ENCODE assay signal across 28 cellular contexts in the genomic region with DNA sequence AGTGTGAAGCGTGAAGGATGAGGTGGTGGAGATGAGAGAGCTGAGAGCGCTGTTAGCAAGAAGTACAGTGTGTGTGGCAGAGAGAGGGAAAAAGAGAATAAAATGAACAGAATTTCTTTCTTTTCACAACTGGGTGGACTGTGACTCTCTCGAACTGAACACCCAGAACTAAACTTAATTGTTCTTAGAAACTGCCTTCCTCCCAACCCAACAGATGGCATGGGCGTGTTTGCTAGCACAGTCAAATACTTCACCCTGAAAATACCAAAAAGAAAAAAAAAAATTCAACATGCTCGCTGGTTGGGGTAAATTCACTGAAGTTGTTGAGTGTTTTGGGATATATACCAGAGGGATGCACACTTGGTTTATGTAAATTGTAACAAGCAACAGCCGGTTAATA.
"Had no signal": no experiment of that assay in that cellular context is flagged by ENCODE, and none has a peak within 500 bp of the region (broad histone marks: within the 10 kb centered on the region; RNA-seq: fewer than 3 reads in every experiment).

No MANE protein-coding gene starts in this region.

- H3K27me3 ChIP-seq: ascending aorta, brain microvascular endothelial cell, heart left ventricle, right atrium auricular region, stomach, tibial nerve had no signal

- H3K36me3 ChIP-seq: ascending aorta, brain microvascular endothelial cell, heart left ventricle, right atrium auricular region, stomach, tibial nerve, WERI-Rb-1 had no signal

- H3K27ac ChIP-seq: ascending aorta, brain microvascular endothelial cell, heart left ventricle, right atrium auricular region, stomach, tibial nerve, WERI-Rb-1 had no signal

- ATAC-seq: effector memory CD8-positive, alpha-beta T cell; heart left ventricle; left colon; naive thymus-derived CD8-positive, alpha-beta T cell; stimulated activated naive B cell treated with anti-CD40 and anti-IgM and Interleukin-4, amounts not matched to agents 10 μg/mL and 1 μg/mL and 100 μg/mL, for 72 hours had no signal

- H3K4me1 ChIP-seq: ascending aorta, right atrium auricular region, stomach, tibial nerve had no signal

- H3K4me3 ChIP-seq: ascending aorta, heart left ventricle, right atrium auricular region, stomach, tibial nerve had no signal

- DNase-seq: activated CD4-positive, alpha-beta memory T cell treated with anti-CD3 and anti-CD28 coated beads for 36 hours; activated CD4-positive, alpha-beta T cell treated with anti-CD3 and anti-CD28 coated beads, Interleukin-2, amount 10 ng/mL, durations not matched to agents 24 days and 14 days; activated CD4-positive, CD25-positive, alpha-beta regulatory T cell treated with anti-CD3 and anti-CD28 coated beads, Interleukin-2, amount 50 U/mL, for 72 hours; activated CD8-positive, alpha-beta memory T cell treated with anti-CD3 and anti-CD28 coated beads, Interleukin-2, amount 50 U/mL, for 4 hours; activated effector memory CD4-positive, alpha-beta T cell treated with anti-CD3 and anti-CD28 coated beads, Interleukin-2, amount 50 U/mL, for 16 hours; activated naive CD4-positive, alpha-beta T cell treated with anti-CD3 and anti-CD28 coated beads for 36 hours; activated naive CD8-positive, alpha-beta T cell treated with anti-CD3 and anti-CD28 coated beads for 36 hours; activated T-cell treated with anti-CD3 and anti-CD28 coated beads, Interleukin-2, amount 50 U/mL, for 1 hour; brain microvascular endothelial cell; cortex of kidney; effector memory CD8-positive, alpha-beta T cell; erythroblast; heart left ventricle; hypothalamus; immature natural killer cell; kidney; left colon; midbrain; naive thymus-derived CD8-positive, alpha-beta T cell; occipital lobe; stimulated activated CD4-positive, alpha-beta T cell treated with anti-CD3 and anti-CD28 coated beads, Interleukin-15, amount 100 ng/mL, for 24 hours; stimulated activated CD4-positive, alpha-beta T cell treated with anti-CD3 and anti-CD28 coated beads, Interleukin-2, amount 100 ng/mL, for 24 hours; stimulated activated naive B cell treated with anti-CD40 and anti-IgM and Interleukin-4, amounts not matched to agents 10 μg/mL and 1 μg/mL and 100 μg/mL, for 72 hours; stomach; WERI-Rb-1 had no signal
